ENCODE assay signal across 11 cellular contexts in the genomic region with DNA sequence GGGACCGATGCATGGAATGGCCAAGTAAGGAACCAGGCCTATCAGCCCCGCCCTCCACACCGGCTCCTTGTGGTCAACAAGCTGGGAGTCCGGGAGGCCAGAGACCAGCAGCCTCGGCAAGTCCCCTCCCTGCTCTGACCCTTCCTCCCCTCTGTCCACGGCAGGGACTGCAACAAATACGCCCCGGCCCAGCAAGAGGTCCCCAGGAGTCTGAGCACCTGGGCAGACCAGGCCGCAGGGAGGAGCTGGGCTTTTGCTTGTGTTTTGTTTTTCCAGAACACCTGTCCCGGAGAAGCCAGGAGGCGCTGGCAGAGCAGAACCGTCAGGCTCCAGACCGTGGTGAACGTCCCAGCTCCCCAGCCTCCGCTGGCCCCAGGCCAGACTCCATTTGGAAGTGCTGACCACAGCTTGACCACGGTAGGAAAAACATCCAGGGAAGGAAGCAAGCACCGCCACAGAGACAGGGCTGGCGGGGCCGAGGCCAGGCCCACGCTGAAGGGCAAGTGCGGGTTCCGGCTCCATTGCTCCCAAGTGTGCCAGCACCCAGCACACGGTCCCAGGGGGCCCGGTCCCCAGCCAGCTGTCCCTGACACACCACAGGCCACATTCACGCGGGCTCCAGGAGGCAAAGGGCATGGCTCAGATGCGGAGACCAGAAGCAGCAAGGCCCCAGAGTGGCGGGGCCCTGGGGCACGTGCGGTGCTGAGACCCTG. TPM values are rescaled to one million over a fixed set of nuclear protein-coding genes. Genes with fewer than 3 reads are reported as not detected.
DNase-seq lines count a peak whose midpoint lies in the region; ATAC-seq, FAIRE-seq and TF ChIP-seq lines count a peak whose summit lies in the region.
"Had no signal": no experiment of that assay in that cellular context is flagged by ENCODE, and none has a peak within 500 bp of the region (broad histone marks: within the 10 kb centered on the region; RNA-seq: fewer than 3 reads in every experiment).

No MANE protein-coding gene starts in this region.

- H4K20me1 ChIP-seq in H1 (replicated peaks in 1 of 2; ENCODE audit: control insufficient read depth in 1 of 2, insufficient read depth in 2 of 2, low read length in 2 of 2) = peaks cover 5 to 23% of the 10 kb centered on the region in 2 experiments

- DNase-seq in NCI-H748 (lab: John Stamatoyannopoulos, UW; ENCODE audit: unreplicated experiment) (peak; percentile 20), NCI-H748 treated with DMSO at 0.1 percent for 48 hours (lab: John Stamatoyannopoulos, UW) (no peak), H1 (ENCODE audit: low read depth in 1 of 2, low spot score in 2 of 2) (no peak), mucosa of descending colon (peak; percentile 67 to 77 (median 74)), uterus (peak; percentile 62 to 75), AML-193 (lab: John Stamatoyannopoulos, UW) (no peak), GDM1 (lab: John Stamatoyannopoulos, UW) (no peak)
- DNase-seq: activated CD4-positive, alpha-beta memory T cell treated with anti-CD3 and anti-CD28 coated beads for 36 hours had no signal

- H3K27ac ChIP-seq in H1 (ENCODE audit: low read depth, low read length) (no peak overlapping the region), uterus (peak overlapping the region; percentile 13 to 37)

- no peak for TF ChIP-seq RAD21 in H1 (IDR thresholded peaks at IDR 0.05 in 1 of 2, conservative IDR thresholded peaks at IDR 0.05 in 1 of 2; ENCODE audit: low read depth in 2 of 2, low read length in 2 of 2)

- H3K18ac ChIP-seq in H1 (ENCODE audit: extremely low read depth, low read length) = no peak overlapping the region; the same call in 1 of the 2 replicates

- POLR2A ChIA-PET in H1 (lab: Charles Lee; ENCODE audit: partially characterized antibody) = interaction anchor here (0.9 to 1.0 kb wide), 2 partner anchors 9 to 60 kb away, joined by 3 read pairs; no protein-coding TSS in a partner anchor

- no peak for FAIRE-seq in H1 (lab: Jason Lieb, UNC)
- FAIRE-seq: A549, bronchial epithelial cell had no signal

- H3K23ac ChIP-seq in H1 (ENCODE audit: insufficient read length) = no peak overlapping the region

- no peak overlapping the region for H3K4me2 ChIP-seq in H1 (ENCODE audit: insufficient read depth in 1 of 2, low read depth in 2 of 2, low read length in 2 of 2)
- H3K4me2 ChIP-seq: A549 had no signal

- H3K4ac ChIP-seq in H1 (replicated peaks; ENCODE audit: insufficient read length, low read depth, low read length) = no peak overlapping the region

- TF ChIP-seq CTCF in H1 (IDR thresholded peaks at IDR 0.05; ENCODE audit: control extremely low read depth in 1 of 3, insufficient read depth in 1 of 3, low read depth in 1 of 3, low read length in 3 of 3) (no peak), mucosa of descending colon (IDR thresholded peaks at IDR 0.05) (no peak), uterus (IDR thresholded peaks at IDR 0.05) (no peak)

- no peaks in the 10 kb centered on the region for H3K9me3 ChIP-seq in H1 (ENCODE audit: insufficient read depth in 2 of 2, low read depth in 1 of 2, low read length in 1 of 2)
- H3K9me3 ChIP-seq in mucosa of descending colon = no peaks in the 10 kb centered on the region
- no peaks in the 10 kb centered on the region for H3K9me3 ChIP-seq in uterus
- H3K9me3 ChIP-seq: A549 had no signal

- H2AK5ac ChIP-seq in H1 (ENCODE audit: low read depth, low read length) = no peak overlapping the region

- H3K56ac ChIP-seq in H1 (replicated peaks; ENCODE audit: insufficient read length, low read depth, low read length) = no peak overlapping the region

- no peak overlapping the region for H2BK20ac ChIP-seq in H1 (ENCODE audit: low read length)

- WGBS in H1 (ENCODE audit: extremely low coverage in 1 of 2, insufficient coverage in 1 of 2, insufficient read length in 1 of 2, insufficient replicate concordance in 2 of 2, low coverage in 1 of 2, low lambda C conversion rate in 2 of 2, missing lambda C conversion rate in 1 of 2), 2 experiments = 87% methylated on average over 27 of the region's 30 CpGs; no CpG with 5 or more reads in 1 of the 2 experiments

- no peak overlapping the region for H3K4me3 ChIP-seq in H1 (ENCODE audit: extremely low read depth in 1 of 4, insufficient read depth in 2 of 4, low read depth in 3 of 4, low read length in 4 of 4)
- H3K4me3 ChIP-seq in mucosa of descending colon = no peak overlapping the region
- no peak overlapping the region for H3K4me3 ChIP-seq in uterus
- H3K4me3 ChIP-seq: A549 had no signal

- 0 out of 2 replicates have a peak overlapping the region, but pooled peaks have one; percentile 24 for H2BK5ac ChIP-seq in H1 (ENCODE audit: low read depth, low read length)

- no peak for TF ChIP-seq EP300 in H1 (IDR thresholded peaks at IDR 0.05; ENCODE audit: borderline replicate concordance in 1 of 2, low read depth in 2 of 2, low read length in 2 of 2)

- peaks cover 0 to 12% of the 10 kb centered on the region in 2 experiments; a peak in 2 of 4 replicates for H3K79me2 ChIP-seq in H1 (ENCODE audit: control insufficient read depth in 1 of 2, insufficient read depth in 2 of 2, low read length in 2 of 2)

- H4K91ac ChIP-seq in H1 (replicated peaks; ENCODE audit: insufficient read length, low read length) = no peak overlapping the region

- no peak overlapping the region for H3K14ac ChIP-seq in H1 (ENCODE audit: insufficient read length)

- H3K36me3 ChIP-seq in H1 (ENCODE audit: control insufficient read depth in 2 of 4, insufficient read depth in 4 of 4, low read length in 3 of 4) (peaks cover 0 to 4% (median 1%) of the 10 kb centered on the region in 4 experiments; a peak in 3 of 8 replicates), mucosa of descending colon (ENCODE audit: low read depth) (no peaks in the 10 kb centered on the region), uterus (no peaks in the 10 kb centered on the region)

- CTCF ChIA-PET in H1 (lab: Charles Lee; ENCODE audit: partially characterized antibody) = interaction anchor here (0.6 to 3.5 kb wide), 15 partner anchors 11 to 293 kb away, joined by 3 to 15 read pairs (median 3); no protein-coding TSS in a partner anchor

- H3K4me1 ChIP-seq in H1 (replicated peaks in 1 of 4; ENCODE audit: control insufficient read depth in 3 of 4, insufficient read depth in 4 of 4, low read length in 3 of 4) (peaks cover 0 to 16% (median 8%) of the 10 kb centered on the region in 4 experiments; a peak in 5 of 7 replicates), mucosa of descending colon (ENCODE audit: low read depth) (peaks cover 20% of the 10 kb centered on the region), uterus (peaks cover 0 to 8% of the 10 kb centered on the region in 2 donors)

- no peak overlapping the region for H4K5ac ChIP-seq in H1 (ENCODE audit: insufficient read length, low read depth, low read length)

- H3K9ac ChIP-seq in H1 (replicated peaks in 1 of 4; ENCODE audit: extremely low read depth in 1 of 4, low read depth in 3 of 4, low read length in 3 of 4) = no peak overlapping the region

- intact Hi-C loops in mucosa of descending colon (cut with DNase I, micrococcal nuclease) (no loop called here), uterus (cut with DNase I; ENCODE audit: low total_unique reads) (no loop called here)

- peaks cover 8% of the 10 kb centered on the region for H3K79me1 ChIP-seq in H1 (ENCODE audit: low read depth, low read length)

- no peak overlapping the region for H2AFZ ChIP-seq in H1 (ENCODE audit: low read length)

- peaks cover 14% of the 10 kb centered on the region; the same call in 1 of the 2 replicates for H3K23me2 ChIP-seq in H1 (ENCODE audit: low read depth, low read length)

- TF ChIP-seq POLR2A in H1 (IDR thresholded peaks at IDR 0.05; ENCODE audit: control extremely low read depth in 1 of 2, low read depth in 2 of 2, low read length in 2 of 2) (no peak), uterus (IDR thresholded peaks at IDR 0.05) (no peak)

- H4K8ac ChIP-seq in H1 (ENCODE audit: extremely low read depth, insufficient read depth, low read length) = peak overlapping the region; percentile 37; the same call in 1 of the 2 replicates

- no peak overlapping the region for H2BK15ac ChIP-seq in H1 (ENCODE audit: low read length)

- no peak overlapping the region for H2BK120ac ChIP-seq in H1 (replicated peaks; ENCODE audit: low read depth, low read length)

- ATAC-seq in mucosa of descending colon (peak; percentile 67), GM19395 (IDR thresholded peaks at IDR 0.05; ENCODE audit: unreplicated experiment) (no peak)
- ATAC-seq: A549 had no signal

- H3K27me3 ChIP-seq in H1 (replicated peaks in 1 of 4; ENCODE audit: control insufficient read depth in 3 of 4, extremely low read depth in 1 of 4, insufficient read depth in 3 of 4, low read length in 3 of 4) = no peaks in the 10 kb centered on the region
- no peaks in the 10 kb centered on the region for H3K27me3 ChIP-seq in uterus

- H2BK12ac ChIP-seq in H1 (ENCODE audit: low read depth, low read length) = no peak overlapping the region

TF ChIP-seq in H1, 55 proteins besides CTCF, POLR2A, EP300 and RAD21:
- TF ChIP-seq KDM1A (IDR thresholded peaks at IDR 0.05; ENCODE audit: borderline replicate concordance, low read length) = no peak
- no peak for TF ChIP-seq BRCA1 (IDR thresholded peaks at IDR 0.05; ENCODE audit: low read depth, low read length)

RNA-seq across cellular contexts. Expression of a gene that starts 56.6 kb away (rescaled TPM):
- 34.6 and 37.6 TPM in 2 replicates for total RNA-seq in H1 (2021; fragmentation: NEBNext Ultra II Directional; extraction: Animal tissue kit (Norgen Biotek cat#: 25700))
- 13.6 and 17.6 TPM in 2 replicates for polyA plus RNA-seq in H1 (2011; rRNA removed)
- 20.6 TPM for polyA plus RNA-seq in H1 (2011; cell fraction: cytosol; rRNA removed)
- 40.6 TPM for polyA plus RNA-seq in H1 (2011; cell fraction: nucleus; rRNA removed)
- 20.5 to 32.6 TPM (median 30.1 TPM) in 4 replicates for polyA plus RNA-seq in H1 (2012, experiment 1 of 2)
- polyA plus RNA-seq in H1 (2012, experiment 2 of 2) = 11.5 TPM
- 15.7 TPM for polyA plus RNA-seq in H1 (2013, experiment 1 of 2)
- 15.9 TPM for polyA plus RNA-seq in H1 (2013, experiment 2 of 2)
- 28.1 and 28.9 TPM in 2 replicates for polyA minus RNA-seq in H1 (2011; rRNA and poly(A)+ RNA removed)
- 19.7 TPM for polyA minus RNA-seq in H1 (2011; cell fraction: cytosol; rRNA and poly(A)+ RNA removed)
- 22.4 TPM for polyA minus RNA-seq in H1 (2011; cell fraction: nucleus; rRNA and poly(A)+ RNA removed)
- total RNA-seq in mucosa of descending colon (10 to 100 TPM; 29.4 to 34.8 (median 34.5) TPM), uterus (10 to 100 TPM in 3 of 4 donors, 1 to 10 TPM in 1; 4.7 to 42.2 (median 15.8) TPM)

Comparison
In these comparisons a context has a peak if more than half of its experiments do, and no peak if none do; other contexts are left out.
1. DNase-seq: peak in NCI-H748 (single experiment), mucosa of descending colon (3 of 3) and uterus (2 of 2); none in NCI-H748 treated with DMSO at 0.1 percent for 48 hours (single experiment), H1 (0 of 2), AML-193 (0 of 2) and GDM1 (single experiment).